ENCODE assay signal across 7 cellular contexts in the genomic region with DNA sequence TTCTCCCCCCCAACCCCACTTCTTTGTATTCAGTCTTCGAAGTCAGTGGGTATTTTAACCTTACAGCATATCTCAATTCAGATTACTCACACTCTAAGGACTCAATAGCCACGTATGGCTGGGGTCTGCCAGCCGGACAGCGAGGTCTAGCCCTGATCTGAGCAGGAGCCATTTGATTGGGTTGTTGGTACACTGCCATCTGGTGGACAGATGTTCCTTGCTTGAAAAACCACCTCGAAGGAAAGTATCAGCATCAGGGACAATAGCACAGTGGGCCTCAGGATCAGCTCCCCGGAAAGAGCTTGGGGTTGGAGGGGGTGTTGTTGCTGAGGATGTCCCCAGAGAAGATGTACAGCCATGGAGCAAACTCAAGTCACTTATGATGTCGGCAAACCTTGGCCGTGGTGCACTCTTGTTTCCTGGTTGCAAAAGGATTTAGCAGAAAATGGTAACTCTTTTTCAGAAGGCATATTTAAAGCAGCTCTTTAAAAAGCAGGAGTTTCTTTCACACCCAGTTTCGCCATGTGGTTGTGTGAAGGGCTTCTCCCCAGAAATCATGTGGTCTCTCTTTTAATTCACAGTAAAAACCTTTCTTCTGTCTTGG. TPM values are rescaled to one million over a fixed set of nuclear protein-coding genes. Genes with fewer than 3 reads are reported as not detected.
DNase-seq lines count a peak whose midpoint lies in the region; ATAC-seq, FAIRE-seq and TF ChIP-seq lines count a peak whose summit lies in the region.

No MANE protein-coding gene starts in this region.

- POLR2A ChIA-PET in PC-3 (lab: Charles Lee; ENCODE audit: unreplicated experiment) = no interaction called here

- no peak overlapping the region for H3K27ac ChIP-seq in PC-3 (ENCODE audit: low read length)
- H3K27ac ChIP-seq in fibroblast of lung (ENCODE audit: insufficient read depth, low read length) = no peak overlapping the region
- no peak overlapping the region for H3K27ac ChIP-seq in neural cell (ENCODE audit: low read length)
- H3K27ac ChIP-seq in upper lobe of right lung = no peak overlapping the region

- H3K79me2 ChIP-seq in PC-3 (ENCODE audit: low read length) (no peaks in the 10 kb centered on the region), fibroblast of lung (ENCODE audit: control insufficient read depth, insufficient read depth, low read length) (no peaks in the 10 kb centered on the region), neural cell (replicated peaks; ENCODE audit: insufficient read depth, low read length) (no peaks in the 10 kb centered on the region)

- no peaks in the 10 kb centered on the region for H4K20me1 ChIP-seq in PC-3 (ENCODE audit: low read length)
- no peaks in the 10 kb centered on the region for H4K20me1 ChIP-seq in fibroblast of lung (ENCODE audit: control insufficient read depth, extremely low read depth, insufficient read depth, low read length)
- H4K20me1 ChIP-seq in neural cell (ENCODE audit: insufficient read depth) = no peaks in the 10 kb centered on the region

- TF ChIP-seq RAD21 in neural cell (conservative IDR thresholded peaks at IDR 0.05) = peak; percentile 84

- no peaks in the 10 kb centered on the region for H3K9me3 ChIP-seq in PC-3 (ENCODE audit: low read length)
- H3K9me3 ChIP-seq in fibroblast of lung (ENCODE audit: control insufficient read depth, insufficient read depth, low read depth, low read length) = no peaks in the 10 kb centered on the region
- H3K9me3 ChIP-seq in neural cell (ENCODE audit: low read length) = no peaks in the 10 kb centered on the region
- no peaks in the 10 kb centered on the region for H3K9me3 ChIP-seq in upper lobe of right lung

- intact Hi-C loops in PC-3 (cut with micrococcal nuclease) (loop anchor here (1.0 to 5.0 kb wide), 3 partner anchors 153 to 319 kb away; no protein-coding TSS in a partner anchor), upper lobe of right lung (cut with DNase I) (loop anchor here (10.0 kb wide), 1 partner anchor 196 kb away; no protein-coding TSS in a partner anchor)

- H3K9ac ChIP-seq in PC-3 (ENCODE audit: low read length) = no peak overlapping the region
- H3K9ac ChIP-seq in fibroblast of lung (ENCODE audit: insufficient read depth, low read length) = no peak overlapping the region
- H3K9ac ChIP-seq in neural cell (ENCODE audit: low read length) = no peak overlapping the region

- ATAC-seq in PC-3 (peak; percentile 74), upper lobe of right lung (peak; percentile 86)

- H3F3A ChIP-seq in PC-3 (ENCODE audit: low read length, unreplicated experiment) = no peaks in the 10 kb centered on the region
- H3F3A ChIP-seq in neural cell (ENCODE audit: insufficient read depth, low read length, poor library complexity, severe bottlenecking) = no peaks in the 10 kb centered on the region

- CTCF ChIA-PET in PC-3 (lab: Charles Lee) = interaction anchor here (1.0 kb wide), 1 partner anchor 196 kb away, joined by 3 read pairs; no protein-coding TSS in a partner anchor

- H3K36me3 ChIP-seq in PC-3 (ENCODE audit: low read depth, low read length) = no peaks in the 10 kb centered on the region
- no peaks in the 10 kb centered on the region for H3K36me3 ChIP-seq in fibroblast of lung (ENCODE audit: control insufficient read depth, insufficient read depth, low read length)
- no peaks in the 10 kb centered on the region for H3K36me3 ChIP-seq in neural cell (ENCODE audit: insufficient read depth, low read length)
- H3K36me3 ChIP-seq in upper lobe of right lung = no peaks in the 10 kb centered on the region

- TF ChIP-seq POLR2A in GM12891 (IDR thresholded peaks at IDR 0.05; ENCODE audit: low read depth, low read length) = no peak

- no peak for TF ChIP-seq EP300 in neural cell (conservative IDR thresholded peaks at IDR 0.05; ENCODE audit: poor library complexity, severe bottlenecking)

- H3K4me1 ChIP-seq in PC-3 (ENCODE audit: insufficient read depth, low read length) (no peaks in the 10 kb centered on the region), fibroblast of lung (ENCODE audit: control insufficient read depth, extremely low read depth, insufficient read depth, low read length) (no peaks in the 10 kb centered on the region), upper lobe of right lung (no peaks in the 10 kb centered on the region)

- DNase-seq in GM12891 (ENCODE audit: insufficient read length, low spot score) (peak; percentile 51), HUDEP-2 (lab: John Stamatoyannopoulos, UW; ENCODE audit: unreplicated experiment in 76 of 76) (peak in 52 of 76 experiments; percentile 3 to 69 (median 24)), PC-3 (peak; percentile 61), fibroblast of lung (ENCODE audit: low read depth in 2 of 2) (peak; percentile 61 to 74), upper lobe of right lung (no peak)
- peak; percentile 39 for DNase-seq in activated T-cell treated with anti-CD3 and anti-CD28 coated beads, Interleukin-2, amount 50 U/mL, for 1 hour

- H3K9me2 ChIP-seq in PC-3 (replicated peaks; ENCODE audit: low read length) (no peaks in the 10 kb centered on the region), neural cell (ENCODE audit: insufficient read depth, low read length) (no peaks in the 10 kb centered on the region)

- FAIRE-seq in GM12891 (lab: Jason Lieb, UNC) = peak; percentile 99

- H3K4me3 ChIP-seq in PC-3 (ENCODE audit: low read length) (no peak overlapping the region), fibroblast of lung (replicated peaks in 1 of 4; ENCODE audit: control extremely low read depth in 1 of 4, insufficient read depth in 1 of 4, low read depth in 3 of 4, low read length in 4 of 4) (no peak overlapping the region), neural cell (ENCODE audit: low read length) (no peak overlapping the region), upper lobe of right lung (no peak overlapping the region)

- H3K4me2 ChIP-seq in PC-3 (ENCODE audit: low read length) (no peak overlapping the region), fibroblast of lung (ENCODE audit: extremely low read depth, insufficient read depth, low read length) (no peak overlapping the region), neural cell (ENCODE audit: low read length) (no peak overlapping the region)

- H2AFZ ChIP-seq in PC-3 (ENCODE audit: low read length) (no peak overlapping the region), fibroblast of lung (ENCODE audit: low read length) (no peak overlapping the region), neural cell (ENCODE audit: low read depth, low read length) (no peak overlapping the region)

- peaks cover 28% of the 10 kb centered on the region for H3K27me3 ChIP-seq in PC-3 (ENCODE audit: low read length)
- peaks cover 5% of the 10 kb centered on the region for H3K27me3 ChIP-seq in fibroblast of lung (ENCODE audit: control insufficient read depth, insufficient read depth, low read length)
- no peaks in the 10 kb centered on the region for H3K27me3 ChIP-seq in neural cell (ENCODE audit: insufficient read depth, low read depth, low read length)
- no peaks in the 10 kb centered on the region for H3K27me3 ChIP-seq in upper lobe of right lung

- TF ChIP-seq CTCF in PC-3 (conservative IDR thresholded peaks at IDR 0.05; ENCODE audit: low read depth, low read length) (peak; percentile 78), fibroblast of lung (conservative IDR thresholded peaks at IDR 0.05 in 1 of 2, IDR thresholded peaks at IDR 0.05 in 1 of 2; ENCODE audit: low read depth in 1 of 2, low read length in 2 of 2) (peak; percentile 64 to 77), neural cell (IDR thresholded peaks at IDR 0.05; ENCODE audit: poor library complexity, severe bottlenecking) (peak; percentile 84), upper lobe of right lung (IDR thresholded peaks at IDR 0.05) (peak; percentile 78)

- no TSS peak for BruUV-seq in PC-3 (replicated peaks; lab: Mats Ljungman, UMichigan)

TF ChIP-seq in GM12891, 5 proteins besides CTCF, POLR2A, EP300 and RAD21:
- TF ChIP-seq SPI1 (IDR thresholded peaks at IDR 0.05; ENCODE audit: low read depth, low read length) (no peak), TAF1 (IDR thresholded peaks at IDR 0.05; ENCODE audit: low read depth, low read length) (no peak), POLR2AphosphoS5 (IDR thresholded peaks at IDR 0.05; ENCODE audit: low read depth, low read length) (no peak), POU2F2 (IDR thresholded peaks at IDR 0.05; ENCODE audit: low read depth, low read length) (no peak)
TF ChIP-seq in GM12891: peak in this region for 0.

TF ChIP-seq in neural cell, 6 proteins besides CTCF, POLR2A, EP300 and RAD21:
- TF ChIP-seq MXI1 (conservative IDR thresholded peaks at IDR 0.05; ENCODE audit: poor library complexity, severe bottlenecking) (no peak), SMC3 (conservative IDR thresholded peaks at IDR 0.05; ENCODE audit: poor library complexity) (peak; percentile 93), POLR2AphosphoS5 (IDR thresholded peaks at IDR 0.05) (no peak)
TF ChIP-seq in neural cell: peak in this region for 1.

RNA-seq across cellular contexts. Expression of gene KCNMB1, which starts 31.7 kb away (rescaled TPM):
- polyA plus RNA-seq in GM12891 (2012; ENCODE audit: low read depth, missing spikeins) = 3.2 TPM
- total RNA-seq in PC-3 (2014; rRNA removed) = not detected in 2 replicates
- not detected in 2 replicates for total RNA-seq in fibroblast of lung
- not detected in 2 replicates for polyA plus RNA-seq in fibroblast of lung
- not detected in 2 replicates for polyA plus RNA-seq in fibroblast of lung (2012)
- not detected in 2 replicates for polyA minus RNA-seq in fibroblast of lung (ENCODE audit: low replicate concordance)
- not detected in 2 replicates for polyA plus RNA-seq in neural cell
- not detected in 2 replicates for polyA minus RNA-seq in neural cell
- 1.5 TPM for total RNA-seq in upper lobe of right lung
